In the genomic region with DNA sequence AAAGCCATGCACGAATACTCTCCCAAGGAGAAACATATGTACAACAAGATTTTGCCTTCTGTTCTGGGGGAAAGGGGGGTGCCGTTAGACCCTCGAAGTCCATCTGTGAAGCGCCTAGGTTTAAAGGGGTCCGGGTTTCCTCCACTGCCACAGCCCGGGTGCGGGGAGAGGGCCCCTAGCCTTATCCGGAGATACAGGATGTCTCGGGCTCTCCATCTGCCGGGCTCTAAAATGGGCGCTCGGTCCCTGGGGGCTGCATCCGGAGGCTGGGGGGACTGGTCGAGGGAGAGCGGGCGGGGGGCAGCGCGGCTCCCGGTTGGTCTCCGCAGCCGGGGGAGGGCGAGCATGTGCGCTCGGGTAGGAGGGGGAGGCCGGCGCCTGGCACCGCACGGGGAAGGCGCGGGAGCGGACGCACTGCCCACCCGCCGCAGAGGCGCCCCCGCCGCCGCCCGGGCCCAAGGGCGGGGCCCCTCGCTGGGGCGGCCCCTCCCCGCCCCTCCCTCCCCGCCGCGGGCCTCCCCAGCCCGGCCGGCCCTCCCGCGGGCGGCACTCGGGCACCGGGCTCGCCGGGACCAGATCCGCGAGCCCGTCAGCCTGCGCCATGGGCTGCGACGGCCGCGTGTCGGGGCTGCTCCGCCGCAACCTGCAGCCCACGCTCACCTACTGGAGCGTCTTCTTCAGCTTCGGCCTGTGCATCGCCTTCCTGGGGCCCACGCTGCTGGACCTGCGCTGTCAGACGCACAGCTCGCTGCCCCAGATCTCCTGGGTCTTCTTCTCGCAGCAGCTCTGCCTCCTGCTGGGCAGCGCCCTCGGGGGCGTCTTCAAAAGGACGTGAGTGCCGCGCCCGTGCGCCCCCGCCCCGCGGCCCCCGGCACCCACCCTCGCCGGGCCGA, we compare ENCODE assay signal across 8 cellular contexts.
DNase-seq lines count a peak whose midpoint lies in the region; ATAC-seq, FAIRE-seq and TF ChIP-seq lines count a peak whose summit lies in the region.

No MANE protein-coding gene starts in this region.

- H3K4me1 ChIP-seq in parathyroid adenoma, result no peaks in the 10 kb centered on the region

- H3K36me3 ChIP-seq in parathyroid adenoma (ENCODE audit: control insufficient read depth, insufficient read depth, low read length) (no peaks in the 10 kb centered on the region), brain microvascular endothelial cell (replicated peaks) (no peaks in the 10 kb centered on the region)

- FAIRE-seq in frontal cortex (lab: Jason Lieb, UNC), result no peak

- H3K9me3 ChIP-seq in CD4-positive, alpha-beta T cell (ENCODE audit: control insufficient read depth, low read length), result no peaks in the 10 kb centered on the region
- H3K9me3 ChIP-seq in parathyroid adenoma (ENCODE audit: control insufficient read depth, low read length), result no peaks in the 10 kb centered on the region

- H3K4me2 ChIP-seq in parathyroid adenoma (ENCODE audit: low read length), result peak overlapping the region; percentile 65

- peak overlapping the region; percentile 50 for H2AFZ ChIP-seq in parathyroid adenoma

- H3K9ac ChIP-seq in parathyroid adenoma, result no peak overlapping the region

- H3K27me3 Mint-ChIP-seq in CD4-positive, alpha-beta T cell, result peaks cover 71% of the 10 kb centered on the region

- no peaks in the 10 kb centered on the region for H3K4me1 Mint-ChIP-seq in CD4-positive, alpha-beta T cell (ENCODE audit: low read depth)

- POLR2A ChIA-PET in CD4-positive, alpha-beta T cell (lab: Charles Lee), result interaction anchor here (0.6 kb wide), 1 partner anchor 74 kb away, joined by 3 read pairs; no protein-coding TSS in a partner anchor
- POLR2A ChIA-PET in RWPE1 (lab: Yijun Ruan, JAX; ENCODE audit: low non-redundant PET), result no interaction called here

- no peaks in the 10 kb centered on the region for H3K36me3 Mint-ChIP-seq in CD4-positive, alpha-beta T cell (ENCODE audit: low read depth)

- H3K27ac Mint-ChIP-seq in CD4-positive, alpha-beta T cell, result no peak overlapping the region

- H3K27me3 ChIP-seq in CD4-positive, alpha-beta T cell (ENCODE audit: control insufficient read depth, insufficient read depth, low read length), result peaks cover 66% of the 10 kb centered on the region
- no peaks in the 10 kb centered on the region for H3K27me3 ChIP-seq in parathyroid adenoma (ENCODE audit: control insufficient read depth, insufficient read depth, low read length)
- H3K27me3 ChIP-seq in brain microvascular endothelial cell (replicated peaks), result peaks cover 60% of the 10 kb centered on the region

- H3K27ac ChIP-seq in CD4-positive, alpha-beta T cell (ENCODE audit: low read depth, low read length), result no peak overlapping the region
- H3K27ac ChIP-seq in RWPE1 (no peak overlapping the region), parathyroid adenoma (no peak overlapping the region), brain microvascular endothelial cell (no peak overlapping the region)

- in situ Hi-C loops in brain microvascular endothelial cell (cut with HindIII; ENCODE audit: low pct_ligation_motif_present, low sequenced_read_pairs), result no loop called here

- DNase-seq in CD4-positive, alpha-beta T cell, result peak in 1 of 10 experiments; percentile 32
- DNase-seq in RWPE1 (ENCODE audit: low spot score) (peak; percentile 34), frontal cortex (ENCODE audit: low spot score in 2 of 2) (peak; percentile 51 to 59), brain microvascular endothelial cell (no peak), kidney tubule cell (ENCODE audit: low spot score) (no peak)

- H3K4me3 ChIP-seq in parathyroid adenoma (ENCODE audit: low read depth, low read length) (no peak overlapping the region), brain microvascular endothelial cell (ENCODE audit: low read depth, low read length) (no peak overlapping the region)

- intact Hi-C loops in CD4-positive, alpha-beta T cell (cut with DNase I, micrococcal nuclease), result no loop called here

- TF ChIP-seq CTCF in CD4-positive, alpha-beta T cell (IDR thresholded peaks at IDR 0.05), result no peak
- TF ChIP-seq CTCF in RWPE1 (conservative IDR thresholded peaks at IDR 0.05; ENCODE audit: low read depth) (no peak), parathyroid adenoma (IDR thresholded peaks at IDR 0.05) (no peak), brain microvascular endothelial cell (IDR thresholded peaks at IDR 0.05; ENCODE audit: low read depth, low read length, missing control alignments) (no peak)

- peak overlapping the region; percentile 69 for H3K4me3 Mint-ChIP-seq in CD4-positive, alpha-beta T cell

- no peak for ATAC-seq in CD4-positive, alpha-beta T cell (ENCODE audit: poor library complexity)
- ATAC-seq in HG03460 (IDR thresholded peaks at IDR 0.05; ENCODE audit: unreplicated experiment) (no peak), GM18873 (IDR thresholded peaks at IDR 0.05; ENCODE audit: low FRiP score, unreplicated experiment) (no peak)

- no peaks in the 10 kb centered on the region for H3K79me2 ChIP-seq in parathyroid adenoma

- CTCF ChIA-PET in CD4-positive, alpha-beta T cell (lab: Charles Lee), result interaction anchor here (1.3 kb wide), 1 partner anchor 23 kb away, joined by 3 read pairs; no protein-coding TSS in a partner anchor
- CTCF ChIA-PET in RWPE1 (lab: Yijun Ruan, JAX), result interaction anchor here (0.5 to 2.1 kb wide), 7 partner anchors 23 to 444 kb away, joined by 3 to 11 read pairs (median 6); no protein-coding TSS in a partner anchor

- no peaks in the 10 kb centered on the region for H3K9me3 Mint-ChIP-seq in CD4-positive, alpha-beta T cell

Comparison
In these comparisons a context has a peak if more than half of its experiments do, and no peak if none do; other contexts are left out.
1. DNase-seq: peak in RWPE1 (single experiment) and frontal cortex (2 of 2); none in brain microvascular endothelial cell (single experiment) and kidney tubule cell (single experiment).